2 cellular contexts compared by ENCODE assay signal in the genomic region with DNA sequence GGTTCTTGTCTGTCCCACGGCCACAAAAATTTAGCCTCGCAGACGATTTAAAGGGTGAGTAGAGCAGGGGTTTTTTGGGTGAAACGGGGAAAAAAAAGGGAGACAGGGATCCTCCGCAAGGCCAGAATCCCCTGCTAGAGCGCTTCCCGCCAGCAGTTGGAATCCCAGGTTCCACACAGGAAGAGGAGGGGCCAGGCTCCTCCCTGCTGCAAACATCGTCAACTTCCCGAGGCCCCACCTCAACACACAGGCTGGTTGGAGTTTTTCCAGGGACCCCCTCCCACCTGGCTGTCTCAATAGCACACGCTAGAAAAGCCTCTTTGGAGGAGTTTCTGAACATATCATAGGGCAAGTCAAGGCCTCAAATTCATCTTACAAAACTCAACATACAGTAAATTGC.
TF ChIP-seq lines count a peak whose summit lies in the region.

No MANE protein-coding gene starts in this region.

TF ChIP-seq in GM23338, 12 proteins besides CTCF, POLR2A, EP300 and RAD21:
- no peak for TF ChIP-seq ETS1 (IDR thresholded peaks at IDR 0.05)
- TF ChIP-seq, protein P1, sequence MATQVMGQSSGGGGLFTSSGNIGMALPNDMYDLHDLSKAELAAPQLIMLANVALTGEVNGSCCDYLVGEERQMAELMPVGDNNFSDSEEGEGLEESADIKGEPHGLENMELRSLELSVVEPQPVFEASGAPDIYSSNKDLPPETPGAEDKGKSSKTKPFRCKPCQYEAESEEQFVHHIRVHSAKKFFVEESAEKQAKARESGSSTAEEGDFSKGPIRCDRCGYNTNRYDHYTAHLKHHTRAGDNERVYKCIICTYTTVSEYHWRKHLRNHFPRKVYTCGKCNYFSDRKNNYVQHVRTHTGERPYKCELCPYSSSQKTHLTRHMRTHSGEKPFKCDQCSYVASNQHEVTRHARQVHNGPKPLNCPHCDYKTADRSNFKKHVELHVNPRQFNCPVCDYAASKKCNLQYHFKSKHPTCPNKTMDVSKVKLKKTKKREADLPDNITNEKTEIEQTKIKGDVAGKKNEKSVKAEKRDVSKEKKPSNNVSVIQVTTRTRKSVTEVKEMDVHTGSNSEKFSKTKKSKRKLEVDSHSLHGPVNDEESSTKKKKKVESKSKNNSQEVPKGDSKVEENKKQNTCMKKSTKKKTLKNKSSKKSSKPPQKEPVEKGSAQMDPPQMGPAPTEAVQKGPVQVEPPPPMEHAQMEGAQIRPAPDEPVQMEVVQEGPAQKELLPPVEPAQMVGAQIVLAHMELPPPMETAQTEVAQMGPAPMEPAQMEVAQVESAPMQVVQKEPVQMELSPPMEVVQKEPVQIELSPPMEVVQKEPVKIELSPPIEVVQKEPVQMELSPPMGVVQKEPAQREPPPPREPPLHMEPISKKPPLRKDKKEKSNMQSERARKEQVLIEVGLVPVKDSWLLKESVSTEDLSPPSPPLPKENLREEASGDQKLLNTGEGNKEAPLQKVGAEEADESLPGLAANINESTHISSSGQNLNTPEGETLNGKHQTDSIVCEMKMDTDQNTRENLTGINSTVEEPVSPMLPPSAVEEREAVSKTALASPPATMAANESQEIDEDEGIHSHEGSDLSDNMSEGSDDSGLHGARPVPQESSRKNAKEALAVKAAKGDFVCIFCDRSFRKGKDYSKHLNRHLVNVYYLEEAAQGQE (IDR thresholded peaks at IDR 0.05; ENCODE audit: unreplicated experiment), result no peak
- TF ChIP-seq EZH2phosphoT487 (IDR thresholded peaks at IDR 0.05; ENCODE audit: unreplicated experiment), result no peak
- TF ChIP-seq ZNF331 (CRISPR knock-in tag; IDR thresholded peaks at IDR 0.05; ENCODE audit: low read depth), result no peak
- no peak for TF ChIP-seq JUNB (IDR thresholded peaks at IDR 0.05; ENCODE audit: unreplicated experiment)
- TF ChIP-seq, protein P2, sequence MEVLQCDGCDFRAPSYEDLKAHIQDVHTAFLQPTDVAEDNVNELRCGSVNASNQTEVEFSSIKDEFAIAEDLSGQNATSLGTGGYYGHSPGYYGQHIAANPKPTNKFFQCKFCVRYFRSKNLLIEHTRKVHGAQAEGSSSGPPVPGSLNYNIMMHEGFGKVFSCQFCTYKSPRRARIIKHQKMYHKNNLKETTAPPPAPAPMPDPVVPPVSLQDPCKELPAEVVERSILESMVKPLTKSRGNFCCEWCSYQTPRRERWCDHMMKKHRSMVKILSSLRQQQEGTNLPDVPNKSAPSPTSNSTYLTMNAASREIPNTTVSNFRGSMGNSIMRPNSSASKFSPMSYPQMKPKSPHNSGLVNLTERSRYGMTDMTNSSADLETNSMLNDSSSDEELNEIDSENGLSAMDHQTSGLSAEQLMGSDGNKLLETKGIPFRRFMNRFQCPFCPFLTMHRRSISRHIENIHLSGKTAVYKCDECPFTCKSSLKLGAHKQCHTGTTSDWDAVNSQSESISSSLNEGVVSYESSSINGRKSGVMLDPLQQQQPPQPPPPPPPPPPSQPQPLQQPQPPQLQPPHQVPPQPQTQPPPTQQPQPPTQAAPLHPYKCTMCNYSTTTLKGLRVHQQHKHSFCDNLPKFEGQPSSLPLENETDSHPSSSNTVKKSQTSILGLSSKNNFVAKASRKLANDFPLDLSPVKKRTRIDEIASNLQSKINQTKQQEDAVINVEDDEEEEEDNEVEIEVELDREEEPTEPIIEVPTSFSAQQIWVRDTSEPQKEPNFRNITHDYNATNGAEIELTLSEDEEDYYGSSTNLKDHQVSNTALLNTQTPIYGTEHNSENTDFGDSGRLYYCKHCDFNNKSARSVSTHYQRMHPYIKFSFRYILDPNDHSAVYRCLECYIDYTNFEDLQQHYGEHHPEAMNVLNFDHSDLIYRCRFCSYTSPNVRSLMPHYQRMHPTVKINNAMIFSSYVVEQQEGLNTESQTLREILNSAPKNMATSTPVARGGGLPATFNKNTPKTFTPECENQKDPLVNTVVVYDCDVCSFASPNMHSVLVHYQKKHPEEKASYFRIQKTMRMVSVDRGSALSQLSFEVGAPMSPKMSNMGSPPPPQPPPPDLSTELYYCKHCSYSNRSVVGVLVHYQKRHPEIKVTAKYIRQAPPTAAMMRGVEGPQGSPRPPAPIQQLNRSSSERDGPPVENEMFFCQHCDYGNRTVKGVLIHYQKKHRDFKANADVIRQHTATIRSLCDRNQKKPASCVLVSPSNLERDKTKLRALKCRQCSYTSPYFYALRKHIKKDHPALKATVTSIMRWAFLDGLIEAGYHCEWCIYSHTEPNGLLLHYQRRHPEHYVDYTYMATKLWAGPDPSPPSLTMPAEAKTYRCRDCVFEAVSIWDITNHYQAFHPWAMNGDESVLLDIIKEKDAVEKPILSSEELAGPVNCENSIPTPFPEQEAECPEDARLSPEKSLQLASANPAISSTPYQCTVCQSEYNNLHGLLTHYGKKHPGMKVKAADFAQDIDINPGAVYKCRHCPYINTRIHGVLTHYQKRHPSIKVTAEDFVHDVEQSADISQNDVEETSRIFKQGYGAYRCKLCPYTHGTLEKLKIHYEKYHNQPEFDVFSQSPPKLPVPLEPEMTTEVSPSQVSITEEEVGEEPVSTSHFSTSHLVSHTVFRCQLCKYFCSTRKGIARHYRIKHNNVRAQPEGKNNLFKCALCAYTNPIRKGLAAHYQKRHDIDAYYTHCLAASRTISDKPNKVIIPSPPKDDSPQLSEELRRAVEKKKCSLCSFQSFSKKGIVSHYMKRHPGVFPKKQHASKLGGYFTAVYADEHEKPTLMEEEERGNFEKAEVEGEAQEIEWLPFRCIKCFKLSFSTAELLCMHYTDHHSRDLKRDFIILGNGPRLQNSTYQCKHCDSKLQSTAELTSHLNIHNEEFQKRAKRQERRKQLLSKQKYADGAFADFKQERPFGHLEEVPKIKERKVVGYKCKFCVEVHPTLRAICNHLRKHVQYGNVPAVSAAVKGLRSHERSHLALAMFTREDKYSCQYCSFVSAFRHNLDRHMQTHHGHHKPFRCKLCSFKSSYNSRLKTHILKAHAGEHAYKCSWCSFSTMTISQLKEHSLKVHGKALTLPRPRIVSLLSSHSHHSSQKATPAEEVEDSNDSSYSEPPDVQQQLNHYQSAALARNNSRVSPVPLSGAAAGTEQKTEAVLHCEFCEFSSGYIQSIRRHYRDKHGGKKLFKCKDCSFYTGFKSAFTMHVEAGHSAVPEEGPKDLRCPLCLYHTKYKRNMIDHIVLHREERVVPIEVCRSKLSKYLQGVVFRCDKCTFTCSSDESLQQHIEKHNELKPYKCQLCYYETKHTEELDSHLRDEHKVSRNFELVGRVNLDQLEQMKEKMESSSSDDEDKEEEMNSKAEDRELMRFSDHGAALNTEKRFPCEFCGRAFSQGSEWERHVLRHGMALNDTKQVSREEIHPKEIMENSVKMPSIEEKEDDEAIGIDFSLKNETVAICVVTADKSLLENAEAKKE (CRISPR knock-in tag; IDR thresholded peaks at IDR 0.05), result no peak
- no peak for TF ChIP-seq POLR2AphosphoS5 (IDR thresholded peaks at IDR 0.05; ENCODE audit: low read depth)
- no peak for TF ChIP-seq ZNF114 (CRISPR knock-in tag; IDR thresholded peaks at IDR 0.05)

TF ChIP-seq in H1, 55 proteins besides CTCF, POLR2A, EP300 and RAD21 (continued from another document):
- TF ChIP-seq HDAC6 (IDR thresholded peaks at IDR 0.05; ENCODE audit: low read depth, low read length) (no peak), KDM5A (IDR thresholded peaks at IDR 0.05; ENCODE audit: low read length) (no peak), SIX5 (IDR thresholded peaks at IDR 0.05; ENCODE audit: low read depth, low read length) (no peak), GTF2F1 (IDR thresholded peaks at IDR 0.05; ENCODE audit: borderline replicate concordance, low read depth, low read length) (no peak), SUZ12 (IDR thresholded peaks at IDR 0.05; ENCODE audit: low read length) (no peak), GABPA (IDR thresholded peaks at IDR 0.05; ENCODE audit: borderline replicate concordance, insufficient read depth, low read length) (no peak), JUN (IDR thresholded peaks at IDR 0.05; ENCODE audit: low read depth, low read length) (no peak), MAX (IDR thresholded peaks at IDR 0.05) (no peak), CEBPB (IDR thresholded peaks at IDR 0.05; ENCODE audit: low read depth, low read length) (no peak), EZH2 (IDR thresholded peaks at IDR 0.05; ENCODE audit: low read depth, low read length, severe bottlenecking) (no peak), KDM1A (IDR thresholded peaks at IDR 0.05; ENCODE audit: borderline replicate concordance, low read length) (no peak), BRCA1 (IDR thresholded peaks at IDR 0.05; ENCODE audit: low read depth, low read length) (no peak)
- TF ChIP-seq, protein P3, sequence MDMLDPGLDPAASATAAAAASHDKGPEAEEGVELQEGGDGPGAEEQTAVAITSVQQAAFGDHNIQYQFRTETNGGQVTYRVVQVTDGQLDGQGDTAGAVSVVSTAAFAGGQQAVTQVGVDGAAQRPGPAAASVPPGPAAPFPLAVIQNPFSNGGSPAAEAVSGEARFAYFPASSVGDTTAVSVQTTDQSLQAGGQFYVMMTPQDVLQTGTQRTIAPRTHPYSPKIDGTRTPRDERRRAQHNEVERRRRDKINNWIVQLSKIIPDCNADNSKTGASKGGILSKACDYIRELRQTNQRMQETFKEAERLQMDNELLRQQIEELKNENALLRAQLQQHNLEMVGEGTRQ (IDR thresholded peaks at IDR 0.05; ENCODE audit: low read length), result no peak
TF ChIP-seq in H1: peak in this region for 0.
